Comparison of ENCODE assay signal across 36 cellular contexts in genomic region chr14:29804481-29804880, GRCh38.
"Had no signal": no experiment of that assay in that cellular context is flagged by ENCODE, and none has a peak within 500 bp of the region (broad histone marks: within the 10 kb centered on the region; RNA-seq: fewer than 3 reads in every experiment).

No MANE protein-coding gene starts in this region.

- H3K4me3 Mint-ChIP-seq: activated B cell treated with CpG ODN at 0.5 μM for 24 hours; activated CD4-positive, alpha-beta memory T cell treated with anti-CD3 and anti-CD28 coated beads for 36 hours; activated CD4-positive, alpha-beta T cell treated with anti-CD3 and anti-CD28 coated beads, Interleukin-2, amount 10 ng/mL, durations not matched to agents 24 days and 14 days; activated CD8-positive, alpha-beta T cell treated with anti-CD3 and anti-CD28 coated beads for 36 hours; activated naive CD4-positive, alpha-beta T cell treated with anti-CD3 and anti-CD28 coated beads for 36 hours; activated naive CD8-positive, alpha-beta T cell treated with anti-CD3 and anti-CD28 coated beads for 36 hours; activated T-cell treated with anti-CD3 and anti-CD28 coated beads, Interleukin-2, amount 50 U/mL, for 4 hours; activated T-cell treated with anti-CD3 and anti-CD28 coated beads, Interleukin-2, amount 50 U/mL, for 72 hours; activated T-helper 1 cell treated with anti-CD3 and anti-CD28 coated beads, Interleukin-12 subunit alpha, Interleukin-12 subunit beta, Interleukin-2, Interleukin-4 antibody, amounts not matched to agents 30 ng/mL and 10 ng/mL and 1 ng/mL, durations not matched to agents 14 hours and 24 hours and 36 hours; activated T-helper 17 cell treated with anti-CD3 and anti-CD28 coated beads, Interleukin-2, amount 50 U/mL, for 72 hours; T-helper 2 cell treated with Interferon-gamma antibody and Interleukin-4, amounts not matched to agents 5 μg/mL and 100 μg/mL, for 36 hours had no signal

- H3K4me1 ChIP-seq: breast epithelium had no signal

- FAIRE-seq: astrocyte, colon, TTC549 had no signal

- H3K36me3 Mint-ChIP-seq: activated CD4-positive, alpha-beta memory T cell treated with anti-CD3 and anti-CD28 coated beads for 36 hours; activated naive CD4-positive, alpha-beta T cell treated with anti-CD3 and anti-CD28 coated beads, Interleukin-2, amount 50 U/mL, for 72 hours; activated naive CD8-positive, alpha-beta T cell treated with anti-CD3 and anti-CD28 coated beads for 36 hours had no signal

- H3K4me1 Mint-ChIP-seq: activated CD4-positive, alpha-beta T cell treated with anti-CD3 and anti-CD28 coated beads, Interleukin-2, amount 10 ng/mL, durations not matched to agents 24 days and 14 days; activated naive CD8-positive, alpha-beta T cell treated with anti-CD3 and anti-CD28 coated beads for 36 hours; activated T-helper 17 cell treated with anti-CD3 and anti-CD28 coated beads, Interleukin-2, amount 50 U/mL, for 72 hours had no signal

- H3K36me3 ChIP-seq: adrenal gland, brain microvascular endothelial cell, breast epithelium had no signal

- H3K27me3 Mint-ChIP-seq: activated B cell treated with CpG ODN at 0.5 μM for 24 hours; activated CD4-positive, alpha-beta memory T cell treated with anti-CD3 and anti-CD28 coated beads for 36 hours; activated CD4-positive, alpha-beta T cell treated with anti-CD3 and anti-CD28 coated beads, Interleukin-2, amount 10 ng/mL, durations not matched to agents 24 days and 14 days; activated CD8-positive, alpha-beta T cell treated with anti-CD3 and anti-CD28 coated beads for 36 hours; activated naive CD8-positive, alpha-beta T cell treated with anti-CD3 and anti-CD28 coated beads for 36 hours; activated T-helper 17 cell treated with anti-CD3 and anti-CD28 coated beads, Interleukin-2, amount 50 U/mL, for 72 hours had no signal

- H3K9me3 Mint-ChIP-seq: activated B cell treated with CpG ODN at 0.5 μM for 24 hours; activated naive CD8-positive, alpha-beta T cell treated with anti-CD3 and anti-CD28 coated beads for 36 hours; activated T-helper 17 cell treated with anti-CD3 and anti-CD28 coated beads, Interleukin-2, amount 50 U/mL, for 72 hours had no signal

- H3K27ac ChIP-seq: adrenal gland, body of pancreas, brain microvascular endothelial cell, breast epithelium, VCaP had no signal

- H3K27me3 ChIP-seq: adrenal gland, body of pancreas, brain microvascular endothelial cell, breast epithelium had no signal

- H3K9me3 ChIP-seq: adrenal gland, body of pancreas, breast epithelium had no signal

- H3K27ac Mint-ChIP-seq: activated B cell treated with CpG ODN at 0.5 μM for 24 hours; activated CD4-positive, alpha-beta memory T cell treated with anti-CD3 and anti-CD28 coated beads for 36 hours; activated CD4-positive, alpha-beta T cell treated with anti-CD3 and anti-CD28 coated beads, Interleukin-2, amount 10 ng/mL, durations not matched to agents 24 days and 14 days; activated CD8-positive, alpha-beta T cell treated with anti-CD3 and anti-CD28 coated beads for 36 hours; activated naive CD4-positive, alpha-beta T cell treated with anti-CD3 and anti-CD28 coated beads for 36 hours; activated naive CD4-positive, alpha-beta T cell treated with anti-CD3 and anti-CD28 coated beads, Interleukin-2, amount 50 U/mL, for 72 hours; activated naive CD8-positive, alpha-beta T cell treated with anti-CD3 and anti-CD28 coated beads for 36 hours; activated T-cell treated with anti-CD3 and anti-CD28 coated beads, Interleukin-2, amount 50 U/mL, for 72 hours; activated T-helper 1 cell treated with anti-CD3 and anti-CD28 coated beads, Interleukin-12 subunit alpha, Interleukin-12 subunit beta, Interleukin-2, Interleukin-4 antibody, amounts not matched to agents 30 ng/mL and 10 ng/mL and 1 ng/mL, durations not matched to agents 14 hours and 24 hours and 36 hours; activated T-helper 17 cell treated with anti-CD3 and anti-CD28 coated beads, Interleukin-2, amount 50 U/mL, for 72 hours; T-helper 2 cell treated with Interferon-gamma antibody and Interleukin-4, amounts not matched to agents 5 μg/mL and 100 μg/mL, for 36 hours had no signal

- H3K4me3 ChIP-seq: adrenal gland, body of pancreas, breast epithelium had no signal

- ATAC-seq: activated CD8-positive, alpha-beta T cell treated with anti-CD3 and anti-CD28 coated beads for 36 hours; activated naive CD4-positive, alpha-beta T cell treated with anti-CD3 and anti-CD28 coated beads, Interleukin-2, amount 50 U/mL, for 72 hours; activated T-cell treated with anti-CD3 and anti-CD28 coated beads, Interleukin-2, amount 50 U/mL, for 4 hours; activated T-cell treated with anti-CD3 and anti-CD28 coated beads, Interleukin-2, amount 50 U/mL, for 72 hours; activated T-helper 17 cell treated with anti-CD3 and anti-CD28 coated beads, Interleukin-2, amount 50 U/mL, for 72 hours; body of pancreas had no signal

- DNase-seq: activated B cell treated with CpG ODN at 0.5 μM for 24 hours; activated CD4-positive, alpha-beta memory T cell treated with anti-CD3 and anti-CD28 coated beads for 36 hours; activated CD4-positive, alpha-beta T cell treated with anti-CD3 and anti-CD28 coated beads for 4 hours; activated CD4-positive, alpha-beta T cell treated with anti-CD3 and anti-CD28 coated beads, Interleukin-2, amount 10 ng/mL, durations not matched to agents 24 days and 14 days; activated CD4-positive, alpha-beta T cell treated with anti-CD3 and anti-CD28 coated beads, Interleukin-2, amount 50 U/mL, for 1 hour; activated CD4-positive, alpha-beta T cell treated with anti-CD3 and anti-CD28 coated beads, Interleukin-2, amount 50 U/mL, for 4 hours; activated CD4-positive, CD25-positive, alpha-beta regulatory T cell treated with anti-CD3 and anti-CD28 coated beads, Interleukin-2, amount 50 U/mL, for 72 hours; activated CD8-positive, alpha-beta memory T cell treated with anti-CD3 and anti-CD28 coated beads, Interleukin-2, amount 50 U/mL, for 4 hours; activated CD8-positive, alpha-beta T cell treated with anti-CD3 and anti-CD28 coated beads for 36 hours; activated effector memory CD4-positive, alpha-beta T cell treated with anti-CD3 and anti-CD28 coated beads, Interleukin-2, amount 50 U/mL, for 16 hours; activated gamma-delta T cell treated with Interleukin-2 at 50 U/mL for 16 hours; activated naive CD4-positive, alpha-beta T cell; activated naive CD4-positive, alpha-beta T cell treated with anti-CD3 and anti-CD28 coated beads for 36 hours; activated naive CD4-positive, alpha-beta T cell treated with anti-CD3 and anti-CD28 coated beads, Interleukin-2, amount 50 U/mL, for 16 hours; activated naive CD8-positive, alpha-beta T cell treated with anti-CD3 and anti-CD28 coated beads for 36 hours; activated T-cell treated with anti-CD3 and anti-CD28 coated beads for 4 hours; activated T-cell treated with anti-CD3 and anti-CD28 coated beads, Interleukin-2, amount 50 U/mL, for 1 hour; activated T-cell treated with anti-CD3 and anti-CD28 coated beads, Interleukin-2, amount 50 U/mL, for 4 hours; activated T-cell treated with anti-CD3 and anti-CD28 coated beads, Interleukin-2, amount 50 U/mL, for 72 hours; adrenal gland; amniotic stem cell; aorta; body of pancreas; brain microvascular endothelial cell; central memory CD4-positive, alpha-beta T cell; T-helper 2 cell; T-helper 9 cell had no signal
